Comparison of ENCODE assay signal across 8 cellular contexts in the genomic region with DNA sequence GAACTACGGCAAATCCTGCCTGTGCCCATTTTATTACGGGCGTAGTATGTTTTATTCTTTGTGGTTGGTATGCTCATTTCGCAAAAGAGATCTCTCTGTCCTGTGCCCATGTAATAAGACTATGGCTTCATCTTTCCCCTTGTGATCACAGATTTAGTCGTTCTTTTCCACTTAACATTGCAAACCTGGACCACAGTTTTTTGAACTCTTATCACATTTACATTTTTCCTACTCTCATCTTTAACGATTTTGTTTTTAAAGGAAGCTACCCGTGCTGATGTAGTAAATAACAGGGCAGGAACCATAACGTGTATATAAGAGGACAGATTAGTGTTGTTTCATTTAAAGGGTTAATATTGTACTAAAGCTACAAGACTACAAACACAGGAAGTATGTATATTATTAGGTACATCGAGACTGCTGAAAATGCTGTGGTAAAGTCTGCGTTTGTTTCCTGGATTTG. TPM values are rescaled to one million over a fixed set of nuclear protein-coding genes. Genes with fewer than 3 reads are reported as not detected.
DNase-seq lines count a peak whose midpoint lies in the region; ATAC-seq and TF ChIP-seq lines count a peak whose summit lies in the region.

No MANE protein-coding gene starts in this region.

- no peak for DNase-seq in activated naive CD4-positive, alpha-beta T cell treated with anti-CD3 and anti-CD28 coated beads, Interleukin-2, amount 10 ng/mL, durations not matched to agents 7 days and 5 days
- no peak for DNase-seq in activated naive CD4-positive, alpha-beta T cell treated with anti-CD3 and anti-CD28 coated beads, Interleukin-2, amount 50 U/mL, for 16 hours
- no peak for DNase-seq in T-cell
- no peak for DNase-seq in fibroblast of the aortic adventitia (ENCODE audit: low read depth)
- no peak for DNase-seq in sciatic nerve (ENCODE audit: low spot score)
- DNase-seq in GM20000 (ENCODE audit: low spot score) = no peak
- DNase-seq in SHP77 (lab: John Stamatoyannopoulos, UW) = no peak
- no peak for DNase-seq in NCI-H2081 treated with DMSO at 0.1 percent for 48 hours (lab: John Stamatoyannopoulos, UW)

- POLR2A ChIA-PET in T-cell (lab: Charles Lee) = interaction anchor here (0.6 to 2.1 kb wide), 6 partner anchors 13 to 304 kb away, joined by 3 to 9 read pairs (median 5); no protein-coding TSS in a partner anchor

- H3K36me3 Mint-ChIP-seq in activated naive CD4-positive, alpha-beta T cell treated with anti-CD3 and anti-CD28 coated beads, Interleukin-2, amount 10 ng/mL, durations not matched to agents 7 days and 5 days = peaks cover 9% of the 10 kb centered on the region
- no peaks in the 10 kb centered on the region for H3K36me3 Mint-ChIP-seq in T-cell

- TF ChIP-seq CTCF in fibroblast of the aortic adventitia (IDR thresholded peaks at IDR 0.05; ENCODE audit: insufficient read depth, low read length) = no peak
- TF ChIP-seq CTCF in GM20000 (IDR thresholded peaks at IDR 0.05; ENCODE audit: extremely low read depth, missing control alignments) = no peak

- ATAC-seq in T-cell (replicated peaks in 1 of 4) (no peak), sciatic nerve (peak; percentile 3)

- H3K9me3 Mint-ChIP-seq in activated naive CD4-positive, alpha-beta T cell treated with anti-CD3 and anti-CD28 coated beads, Interleukin-2, amount 10 ng/mL, durations not matched to agents 7 days and 5 days = no peaks in the 10 kb centered on the region
- no peaks in the 10 kb centered on the region for H3K9me3 Mint-ChIP-seq in T-cell

- H3K4me1 Mint-ChIP-seq in activated naive CD4-positive, alpha-beta T cell treated with anti-CD3 and anti-CD28 coated beads, Interleukin-2, amount 10 ng/mL, durations not matched to agents 7 days and 5 days = peaks cover 39% of the 10 kb centered on the region
- peaks cover 35 to 45% (median 41%) of the 10 kb centered on the region in 3 donors for H3K4me1 Mint-ChIP-seq in T-cell

- peak overlapping the region; percentile 92 for H3K4me3 Mint-ChIP-seq in activated naive CD4-positive, alpha-beta T cell treated with anti-CD3 and anti-CD28 coated beads, Interleukin-2, amount 10 ng/mL, durations not matched to agents 7 days and 5 days
- peak overlapping the region; percentile 94 to 100 (median 99) for H3K4me3 Mint-ChIP-seq in T-cell

- H3K27me3 Mint-ChIP-seq in activated naive CD4-positive, alpha-beta T cell treated with anti-CD3 and anti-CD28 coated beads, Interleukin-2, amount 10 ng/mL, durations not matched to agents 7 days and 5 days = peaks cover 9% of the 10 kb centered on the region
- H3K27me3 Mint-ChIP-seq in T-cell = no peaks in the 10 kb centered on the region

- H3K4me3 ChIP-seq in fibroblast of the aortic adventitia (ENCODE audit: low read depth, low read length) = peak overlapping the region; percentile 89

- peak overlapping the region; percentile 95 for H3K27ac Mint-ChIP-seq in activated naive CD4-positive, alpha-beta T cell treated with anti-CD3 and anti-CD28 coated beads, Interleukin-2, amount 10 ng/mL, durations not matched to agents 7 days and 5 days
- peak overlapping the region; percentile 99 for H3K27ac Mint-ChIP-seq in T-cell

- intact Hi-C loops in sciatic nerve (cut with DNase I) = no loop called here

- CTCF ChIA-PET in activated naive CD4-positive, alpha-beta T cell treated with anti-CD3 and anti-CD28 coated beads, Interleukin-2, amount 10 ng/mL, durations not matched to agents 7 days and 5 days (lab: Charles Lee) = interaction anchor here (0.6 to 3.8 kb wide), 2 partner anchors 44 to 148 kb away, joined by 3 to 26 read pairs; no protein-coding TSS in a partner anchor
- CTCF ChIA-PET in T-cell (lab: Charles Lee) = interaction anchor here (0.6 to 4.4 kb wide), 9 partner anchors 13 to 150 kb away, joined by 3 to 35 read pairs (median 3); no protein-coding TSS in a partner anchor

RNA-seq across cellular contexts. Expression of gene MYCBP2, which starts 3.1 kb away (rescaled TPM):
- total RNA-seq in T-cell (100 to 1,000 TPM; 153 to 214 (median 176) TPM), fibroblast of the aortic adventitia (ENCODE audit: low replicate concordance) (84.9 and 284 TPM in 2 replicates), sciatic nerve (137 TPM)
